20 cellular contexts compared by ENCODE assay signal in genomic region chr4:185137233-185137925, GRCh38. TPM values are rescaled to one million over a fixed set of nuclear protein-coding genes. Genes with fewer than 3 reads are reported as not detected.
DNase-seq lines count a peak whose midpoint lies in the region; ATAC-seq and TF ChIP-seq lines count a peak whose summit lies in the region.
"Had no signal": no experiment of that assay in that cellular context is flagged by ENCODE, and none has a peak within 500 bp of the region (broad histone marks: within the 10 kb centered on the region; RNA-seq: fewer than 3 reads in every experiment).

No MANE protein-coding gene starts in this region.

- DNase-seq in WTC11 (ENCODE audit: low spot score), result no peak
- peak; percentile 38 to 41 for DNase-seq in heart right ventricle
- peak; percentile 72 to 83 (median 74) for DNase-seq in ovary
- DNase-seq in activated T-helper 2 cell treated with anti-CD3 and anti-CD28 coated beads, Interferon-gamma antibody, Interleukin-2, Interleukin-4, amounts not matched to agents 10 μg/mL and 5 μg/mL and 100 μg/mL, durations not matched to agents 14 hours and 24 hours and 36 hours (ENCODE audit: low spot score), result no peak
- no peak for DNase-seq in activated gamma-delta T cell treated with Interleukin-2 at 50 U/mL for 16 hours
- no peak for DNase-seq in foreskin keratinocyte
- DNase-seq: COR-L47, GF-D8, H7, IMR-90, NCI-H1105, NCI-H187, NCI-H510A, NCI-H774 had no signal

- H3K27ac Mint-ChIP-seq in WTC11, result no peak overlapping the region
- H3K27ac Mint-ChIP-seq in activated T-helper 2 cell treated with anti-CD3 and anti-CD28 coated beads, Interferon-gamma antibody, Interleukin-2, Interleukin-4, amounts not matched to agents 10 μg/mL and 5 μg/mL and 100 μg/mL, durations not matched to agents 14 hours and 24 hours and 36 hours, result no peak overlapping the region
- H3K27ac Mint-ChIP-seq: CD14-positive monocyte had no signal

- CTCF ChIA-PET in WTC11 (lab: Charles Lee), result interaction anchor here (0.9 to 1.0 kb wide), 2 partner anchors 60 to 130 kb away, joined by 4 to 5 read pairs; no protein-coding TSS in a partner anchor

- peak overlapping the region; percentile 55 for H3K4me2 ChIP-seq in BLaER1
- H3K4me2 ChIP-seq: A549 had no signal

- H3K9ac ChIP-seq in BLaER1, result no peak overlapping the region

- H3K4me1 ChIP-seq in BLaER1 (peaks cover 22% of the 10 kb centered on the region), heart right ventricle (peaks cover 2 to 49% (median 16%) of the 10 kb centered on the region in 9 donors), ovary (ENCODE audit: insufficient read depth) (peaks cover 5% of the 10 kb centered on the region), foreskin keratinocyte (no peaks in the 10 kb centered on the region)
- H3K4me1 ChIP-seq: SJSA1 had no signal

- WGBS in heart right ventricle, 2 donors, result 34 to 37% methylated on average over 24 of the region's 24 CpGs
- WGBS in ovary, 3 donors, result 6 to 26% (median 11%) methylated on average over 24 of the region's 24 CpGs

- TF ChIP-seq POLR2A in ovary (IDR thresholded peaks at IDR 0.05), result no peak

- H3K27me3 ChIP-seq in BLaER1 (no peaks in the 10 kb centered on the region), heart right ventricle (peaks cover 0 to 22% (median 0%) of the 10 kb centered on the region in 7 donors), ovary (no peaks in the 10 kb centered on the region), foreskin keratinocyte (no peaks in the 10 kb centered on the region)

- intact Hi-C loops in heart right ventricle (cut with DNase I) (loop anchor here in 4 of 10 donors (2.0 to 10.0 kb wide), 5 partner anchors 47 to 133 kb away; no protein-coding TSS in a partner anchor), ovary (cut with DNase I) (no loop called here)
- intact Hi-C loops in activated T-helper 2 cell treated with anti-CD3 and anti-CD28 coated beads, Interferon-gamma antibody, Interleukin-2, Interleukin-4, amounts not matched to agents 10 μg/mL and 5 μg/mL and 100 μg/mL, durations not matched to agents 14 hours and 24 hours and 36 hours (cut with micrococcal nuclease), result loop anchor here (10.0 kb wide), 1 partner anchor 133 kb away; no protein-coding TSS in a partner anchor

- H3K27ac ChIP-seq in BLaER1 (no peak overlapping the region), heart right ventricle (peak overlapping the region; percentile 64 to 93 (median 82)), ovary (peak overlapping the region; percentile 23 to 85), foreskin keratinocyte (no peak overlapping the region)
- H3K27ac ChIP-seq: A549, RWPE1, SJSA1 had no signal

- TF ChIP-seq EP300 in ovary (IDR thresholded peaks at IDR 0.05), result no peak

- H3K9me3 Mint-ChIP-seq in WTC11, result no peaks in the 10 kb centered on the region
- no peaks in the 10 kb centered on the region for H3K9me3 Mint-ChIP-seq in activated T-helper 2 cell treated with anti-CD3 and anti-CD28 coated beads, Interferon-gamma antibody, Interleukin-2, Interleukin-4, amounts not matched to agents 10 μg/mL and 5 μg/mL and 100 μg/mL, durations not matched to agents 14 hours and 24 hours and 36 hours

- POLR2A ChIA-PET in WTC11 (lab: Charles Lee), result no interaction called here

- peak; percentile 42 for ATAC-seq in WTC11
- ATAC-seq in heart right ventricle, result peak; percentile 48 to 75 (median 69)
- no peak for ATAC-seq in GM21367 (IDR thresholded peaks at IDR 0.05; ENCODE audit: unreplicated experiment)
- no peak for ATAC-seq in foreskin keratinocyte
- ATAC-seq: A549 had no signal

- H3K4me3 Mint-ChIP-seq in WTC11, result no peak overlapping the region
- H3K4me3 Mint-ChIP-seq in activated T-helper 2 cell treated with anti-CD3 and anti-CD28 coated beads, Interferon-gamma antibody, Interleukin-2, Interleukin-4, amounts not matched to agents 10 μg/mL and 5 μg/mL and 100 μg/mL, durations not matched to agents 14 hours and 24 hours and 36 hours (ENCODE audit: low read depth), result no peak overlapping the region

- H4K20me1 ChIP-seq in BLaER1, result no peaks in the 10 kb centered on the region

- H3K9me3 ChIP-seq in BLaER1, result no peaks in the 10 kb centered on the region
- no peaks in the 10 kb centered on the region for H3K9me3 ChIP-seq in heart right ventricle
- H3K9me3 ChIP-seq in ovary, result no peaks in the 10 kb centered on the region
- H3K9me3 ChIP-seq: A549, SJSA1 had no signal

- H3K36me3 ChIP-seq in BLaER1, result no peaks in the 10 kb centered on the region
- no peaks in the 10 kb centered on the region for H3K36me3 ChIP-seq in heart right ventricle
- H3K36me3 ChIP-seq in ovary, result no peaks in the 10 kb centered on the region
- H3K36me3 ChIP-seq: SJSA1 had no signal

- no peaks in the 10 kb centered on the region for H3K27me3 Mint-ChIP-seq in WTC11 (ENCODE audit: low read depth)
- H3K27me3 Mint-ChIP-seq in activated T-helper 2 cell treated with anti-CD3 and anti-CD28 coated beads, Interferon-gamma antibody, Interleukin-2, Interleukin-4, amounts not matched to agents 10 μg/mL and 5 μg/mL and 100 μg/mL, durations not matched to agents 14 hours and 24 hours and 36 hours (ENCODE audit: low read depth), result peaks cover 48% of the 10 kb centered on the region

- H3K4me3 ChIP-seq in BLaER1 (no peak overlapping the region), heart right ventricle (peak overlapping the region in 7 of 10 donors; percentile 10 to 30 (median 25)), ovary (peak overlapping the region; percentile 9)
- H3K4me3 ChIP-seq: A549, SJSA1 had no signal

- TF ChIP-seq CTCF in WTC11 (IDR thresholded peaks at IDR 0.05) (no peak), heart right ventricle (IDR thresholded peaks at IDR 0.05) (no peak), ovary (IDR thresholded peaks at IDR 0.05) (no peak), foreskin keratinocyte (conservative IDR thresholded peaks at IDR 0.05) (no peak)

- H3K4me1 Mint-ChIP-seq in WTC11, result peaks cover 7% of the 10 kb centered on the region
- H3K4me1 Mint-ChIP-seq in activated T-helper 2 cell treated with anti-CD3 and anti-CD28 coated beads, Interferon-gamma antibody, Interleukin-2, Interleukin-4, amounts not matched to agents 10 μg/mL and 5 μg/mL and 100 μg/mL, durations not matched to agents 14 hours and 24 hours and 36 hours (ENCODE audit: low read depth), result peaks cover 2% of the 10 kb centered on the region

- no peaks in the 10 kb centered on the region for H3K36me3 Mint-ChIP-seq in WTC11
- H3K36me3 Mint-ChIP-seq in activated T-helper 2 cell treated with anti-CD3 and anti-CD28 coated beads, Interferon-gamma antibody, Interleukin-2, Interleukin-4, amounts not matched to agents 10 μg/mL and 5 μg/mL and 100 μg/mL, durations not matched to agents 14 hours and 24 hours and 36 hours (ENCODE audit: low read depth), result no peaks in the 10 kb centered on the region
- H3K36me3 Mint-ChIP-seq: CD14-positive monocyte had no signal

TF ChIP-seq in WTC11, 78 proteins besides CTCF, POLR2A, EP300 and RAD21:
- no peak for TF ChIP-seq ESRRA (CRISPR knock-in tag; IDR thresholded peaks at IDR 0.05; ENCODE audit: borderline replicate concordance)
- no peak for TF ChIP-seq TCF7 (CRISPR knock-in tag; IDR thresholded peaks at IDR 0.05; ENCODE audit: low read depth)
- TF ChIP-seq, protein P1, sequence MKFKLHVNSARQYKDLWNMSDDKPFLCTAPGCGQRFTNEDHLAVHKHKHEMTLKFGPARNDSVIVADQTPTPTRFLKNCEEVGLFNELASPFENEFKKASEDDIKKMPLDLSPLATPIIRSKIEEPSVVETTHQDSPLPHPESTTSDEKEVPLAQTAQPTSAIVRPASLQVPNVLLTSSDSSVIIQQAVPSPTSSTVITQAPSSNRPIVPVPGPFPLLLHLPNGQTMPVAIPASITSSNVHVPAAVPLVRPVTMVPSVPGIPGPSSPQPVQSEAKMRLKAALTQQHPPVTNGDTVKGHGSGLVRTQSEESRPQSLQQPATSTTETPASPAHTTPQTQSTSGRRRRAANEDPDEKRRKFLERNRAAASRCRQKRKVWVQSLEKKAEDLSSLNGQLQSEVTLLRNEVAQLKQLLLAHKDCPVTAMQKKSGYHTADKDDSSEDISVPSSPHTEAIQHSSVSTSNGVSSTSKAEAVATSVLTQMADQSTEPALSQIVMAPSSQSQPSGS (CRISPR knock-in tag; IDR thresholded peaks at IDR 0.05; ENCODE audit: borderline replicate concordance, low read depth), result no peak
- no peak for TF ChIP-seq TEAD4 (CRISPR knock-in tag; IDR thresholded peaks at IDR 0.05)
- no peak for TF ChIP-seq TEAD1 (CRISPR knock-in tag; IDR thresholded peaks at IDR 0.05)
- TF ChIP-seq IRF2 (CRISPR knock-in tag; IDR thresholded peaks at IDR 0.05; ENCODE audit: borderline replicate concordance, low read depth), result no peak
- TF ChIP-seq ZNF671 (CRISPR knock-in tag; IDR thresholded peaks at IDR 0.05), result no peak

RNA-seq across cellular contexts. Expression of gene SLC25A4, which starts 5.7 kb away (rescaled TPM):
- total RNA-seq in WTC11 (2021), result 40.2 to 44.6 TPM (median 43.9 TPM) in 3 replicates
- 1,000 to 10,000 TPM; 1,282 to 2,916 (median 1,803) TPM for total RNA-seq in heart right ventricle
- polyA plus RNA-seq in heart right ventricle, result 1,000 to 10,000 TPM in 1 of 2 donors, 100 to 1,000 TPM in 1; 511 to 1,045 TPM
- total RNA-seq in ovary, result 10 to 100 TPM; 19.6 to 35.6 (median 26.6) TPM
- 10 to 100 TPM; 18.8 to 23.2 TPM for polyA plus RNA-seq in ovary
- 5.0 and 6.0 TPM in 2 replicates for total RNA-seq in activated T-helper 2 cell treated with anti-CD3 and anti-CD28 coated beads, Interferon-gamma antibody, Interleukin-2, Interleukin-4, amounts not matched to agents 10 μg/mL and 5 μg/mL and 100 μg/mL, durations not matched to agents 14 hours and 24 hours and 36 hours
- 9.9 and 11.5 TPM in 2 replicates for total RNA-seq in foreskin keratinocyte
- polyA plus RNA-seq in foreskin keratinocyte, result 13.4 and 13.5 TPM in 2 replicates

Comparison
In these comparisons a context has a peak if more than half of its experiments do, and no peak if none do; other contexts are left out.
1. H3K27ac ChIP-seq: peak in heart right ventricle (10 of 10) and ovary (2 of 2); none in BLaER1 (single experiment) and foreskin keratinocyte (single experiment).
2. ATAC-seq: peak in WTC11 (single experiment) and heart right ventricle (8 of 8); none in GM21367 (single experiment) and foreskin keratinocyte (single experiment).
3. DNase-seq: peak in heart right ventricle (2 of 2) and ovary (5 of 5); none in WTC11 (single experiment), activated T-helper 2 cell treated with anti-CD3 and anti-CD28 coated beads, Interferon-gamma antibody, Interleukin-2, Interleukin-4, amounts not matched to agents 10 μg/mL and 5 μg/mL and 100 μg/mL, durations not matched to agents 14 hours and 24 hours and 36 hours (single experiment), activated gamma-delta T cell treated with Interleukin-2 at 50 U/mL for 16 hours (single experiment) and foreskin keratinocyte (0 of 2).
4. RNA of gene SLC25A4, which starts 5.7 kb away (total RNA-seq): 1,282 to 2,916 TPM in heart right ventricle; 40.2 to 44.6 TPM in WTC11, 19.6 to 35.6 TPM in ovary, 9.9 to 11.5 TPM in foreskin keratinocyte and 5.0 to 6.0 TPM in activated T-helper 2 cell treated with anti-CD3 and anti-CD28 coated beads, Interferon-gamma antibody, Interleukin-2, Interleukin-4, amounts not matched to agents 10 μg/mL and 5 μg/mL and 100 μg/mL, durations not matched to agents 14 hours and 24 hours and 36 hours; every median in the first group is over 10 times any median in the second.